In genomic region chr17:49850772-49851386, GRCh38 we compare ENCODE assay signal across 8 cellular contexts. TPM values are rescaled to one million over a fixed set of nuclear protein-coding genes. Genes with fewer than 3 reads are reported as not detected.
A peak's percentile ranks its signal among the peaks of the same experiment; 100 is the strongest.
DNase-seq lines count a peak whose midpoint lies in the region; ATAC-seq and TF ChIP-seq lines count a peak whose summit lies in the region.

No MANE protein-coding gene starts in this region.

- in situ Hi-C loops in brain microvascular endothelial cell (cut with HindIII; ENCODE audit: low pct_ligation_motif_present, low sequenced_read_pairs), result no loop called here

- peaks cover 2% of the 10 kb centered on the region for H3K27me3 ChIP-seq in brain microvascular endothelial cell (replicated peaks)
- H3K27me3 ChIP-seq in lung (ENCODE audit: control insufficient read depth, insufficient read depth), result no peaks in the 10 kb centered on the region
- H3K27me3 ChIP-seq in upper lobe of left lung, result no peaks in the 10 kb centered on the region

- DNase-seq in AG08395 (ENCODE audit: low spot score) (peak; percentile 42), brain microvascular endothelial cell (no peak), lung (ENCODE audit: low spot score) (no peak), upper lobe of left lung (peak in 1 of 2 donors; percentile 87), NCI-H1092 treated with DMSO at 0.1 percent for 48 hours (lab: John Stamatoyannopoulos, UW) (no peak), iPS-NIHi7 (ENCODE audit: extremely low spot score) (no peak)
- DNase-seq in Jurkat, Clone E6-1 (ENCODE audit: low read depth, low spot score), result no peak

- ATAC-seq in lung (ENCODE audit: insufficient read depth, low FRiP score) (peak; percentile 45), upper lobe of left lung (ENCODE audit: low FRiP score in 2 of 2) (peak in 1 of 2 donors; percentile 48), GM21717 (IDR thresholded peaks at IDR 0.05; ENCODE audit: unreplicated experiment) (no peak)

- 1 to 2% methylated on average over 27 to 61 of the region's 61 CpGs for WGBS in lung, 2 donors
- 1 to 6% methylated on average over 41 to 60 of the region's 61 CpGs for WGBS in upper lobe of left lung, 2 donors

- no peak for TF ChIP-seq EP300 in upper lobe of left lung (IDR thresholded peaks at IDR 0.05)

- peak overlapping the region; percentile 61 for H3K4me3 ChIP-seq in Jurkat, Clone E6-1 (ENCODE audit: low read length)
- H3K4me3 ChIP-seq in brain microvascular endothelial cell (ENCODE audit: low read depth, low read length), result peak overlapping the region; percentile 52
- peak overlapping the region; percentile 42 for H3K4me3 ChIP-seq in lung
- H3K4me3 ChIP-seq in upper lobe of left lung, result peak overlapping the region in 3 of 4 donors; percentile 70 to 73 (median 71)

- TF ChIP-seq CTCF in brain microvascular endothelial cell (IDR thresholded peaks at IDR 0.05; ENCODE audit: low read depth, low read length, missing control alignments) (no peak), lung (IDR thresholded peaks at IDR 0.05; ENCODE audit: control extremely low read depth, extremely low read depth) (no peak), upper lobe of left lung (IDR thresholded peaks at IDR 0.05) (peak in 1 of 6 experiments; percentile 16)

- H3K27ac ChIP-seq in brain microvascular endothelial cell (no peak overlapping the region), lung (ENCODE audit: low read depth in 1 of 2, low read length in 1 of 2) (peak overlapping the region in 1 of 2 donors; percentile 59), upper lobe of left lung (peak overlapping the region in 2 of 4 donors; percentile 70 to 77)

- H3K4me1 ChIP-seq in lung (ENCODE audit: control insufficient read depth in 2 of 2, insufficient read depth in 2 of 2, low read length in 2 of 2), result peaks cover under 1 to 2% of the 10 kb centered on the region in 2 donors
- peaks cover 6 to 18% (median 16%) of the 10 kb centered on the region in 4 donors for H3K4me1 ChIP-seq in upper lobe of left lung

- H3K9me3 ChIP-seq in lung (ENCODE audit: control insufficient read depth in 2 of 2, insufficient read depth in 1 of 2, low read length in 1 of 2) (no peaks in the 10 kb centered on the region), upper lobe of left lung (no peaks in the 10 kb centered on the region)

- no peak for TF ChIP-seq POLR2A in upper lobe of left lung (IDR thresholded peaks at IDR 0.05)

- no peaks in the 10 kb centered on the region for H3K36me3 ChIP-seq in brain microvascular endothelial cell (replicated peaks)
- no peaks in the 10 kb centered on the region for H3K36me3 ChIP-seq in lung (ENCODE audit: control insufficient read depth in 2 of 2, insufficient read depth in 2 of 2, low read length in 2 of 2)
- H3K36me3 ChIP-seq in upper lobe of left lung, result no peaks in the 10 kb centered on the region

RNA-seq across cellular contexts. Expression of gene TAC4, which starts 3.0 kb away (rescaled TPM):
- not detected for polyA plus RNA-seq in Jurkat, Clone E6-1 (2012; ENCODE audit: insufficient read depth, insufficient read length)
- not detected for total RNA-seq in lung
- not detected for polyA plus RNA-seq in lung
- not detected for total RNA-seq in upper lobe of left lung
